1 cellular context compared by ENCODE assay signal in genomic region chr2:120348134-120349103, GRCh38.
TF ChIP-seq lines count a peak whose summit lies in the region.

No MANE protein-coding gene starts in this region.

TF ChIP-seq in HepG2, 621 proteins besides CTCF, POLR2A, EP300 and RAD21 (continued from another document and continues in another):
- no peak for TF ChIP-seq ZUFSP (CRISPR knock-in tag; IDR thresholded peaks at IDR 0.05; ENCODE audit: borderline replicate concordance)
- TF ChIP-seq PAWR (CRISPR knock-in tag; IDR thresholded peaks at IDR 0.05; ENCODE audit: borderline replicate concordance) = no peak
- TF ChIP-seq ZSCAN21 (CRISPR knock-in tag; IDR thresholded peaks at IDR 0.05; ENCODE audit: borderline replicate concordance) = no peak
- no peak for TF ChIP-seq ZBTB2 (CRISPR knock-in tag; IDR thresholded peaks at IDR 0.05; ENCODE audit: low read depth)
- TF ChIP-seq FOXA1 (IDR thresholded peaks at IDR 0.05) = no peak
- TF ChIP-seq FOXA1 (CRISPR knock-in tag; IDR thresholded peaks at IDR 0.05) = peak; percentile 93
- no peak for TF ChIP-seq ZMYM4 (CRISPR knock-in tag; IDR thresholded peaks at IDR 0.05)
- TF ChIP-seq ATF4 (CRISPR knock-in tag; IDR thresholded peaks at IDR 0.05) = no peak
- TF ChIP-seq FLYWCH1 (CRISPR knock-in tag; IDR thresholded peaks at IDR 0.05) = no peak
- no peak for TF ChIP-seq ZBTB39 (CRISPR knock-in tag; IDR thresholded peaks at IDR 0.05)
- TF ChIP-seq ZNF543 (CRISPR knock-in tag; IDR thresholded peaks at IDR 0.05) = no peak
- no peak for TF ChIP-seq JARID2 (CRISPR knock-in tag; IDR thresholded peaks at IDR 0.05; ENCODE audit: insufficient replicate concordance)
- TF ChIP-seq ZNF160 (CRISPR knock-in tag; IDR thresholded peaks at IDR 0.05) = no peak
- TF ChIP-seq PCBP1 (IDR thresholded peaks at IDR 0.05; ENCODE audit: borderline replicate concordance, low read depth, low read length) = no peak
- peak; percentile 82 for TF ChIP-seq BCL6 (CRISPR knock-in tag; IDR thresholded peaks at IDR 0.05)
- no peak for TF ChIP-seq ZNF501 (CRISPR knock-in tag; IDR thresholded peaks at IDR 0.05)
- TF ChIP-seq IRF2 (CRISPR knock-in tag; IDR thresholded peaks at IDR 0.05) = no peak
- peak; percentile 52 for TF ChIP-seq FOXP4 (CRISPR knock-in tag; IDR thresholded peaks at IDR 0.05)
- TF ChIP-seq ZNF574 (CRISPR knock-in tag; IDR thresholded peaks at IDR 0.05) = no peak
- TF ChIP-seq RCOR2 (CRISPR knock-in tag; IDR thresholded peaks at IDR 0.05) = no peak
- no peak for TF ChIP-seq ZNF530 (CRISPR knock-in tag; IDR thresholded peaks at IDR 0.05; ENCODE audit: low read depth)
- no peak for TF ChIP-seq PREB (CRISPR knock-in tag; IDR thresholded peaks at IDR 0.05)
- TF ChIP-seq MATR3 (CRISPR knock-in tag; IDR thresholded peaks at IDR 0.05) = no peak
- no peak for TF ChIP-seq SUZ12 (IDR thresholded peaks at IDR 0.05; ENCODE audit: low read depth, low read length)
- no peak for TF ChIP-seq KLF13 (CRISPR knock-in tag; IDR thresholded peaks at IDR 0.05)
- TF ChIP-seq ZNF232 (CRISPR knock-in tag; IDR thresholded peaks at IDR 0.05; ENCODE audit: borderline replicate concordance) = no peak
- no peak for TF ChIP-seq NR0B2 (CRISPR knock-in tag; IDR thresholded peaks at IDR 0.05)
- no peak for TF ChIP-seq FOXP1 (IDR thresholded peaks at IDR 0.05)
- TF ChIP-seq FOXP1 (CRISPR knock-in tag; IDR thresholded peaks at IDR 0.05) = peak; percentile 46
- no peak for TF ChIP-seq AKAP8 (CRISPR knock-in tag; IDR thresholded peaks at IDR 0.05)
- no peak for TF ChIP-seq ZNF446 (CRISPR knock-in tag; IDR thresholded peaks at IDR 0.05)
- TF ChIP-seq ZNF251 (CRISPR knock-in tag; IDR thresholded peaks at IDR 0.05) = no peak
- TF ChIP-seq CEBPG (CRISPR knock-in tag; IDR thresholded peaks at IDR 0.05) = peak; percentile 53
- TF ChIP-seq ZBTB7A (CRISPR knock-in tag; IDR thresholded peaks at IDR 0.05) = no peak
- TF ChIP-seq ZNF350 (CRISPR knock-in tag; IDR thresholded peaks at IDR 0.05; ENCODE audit: borderline replicate concordance, low read depth) = no peak
- TF ChIP-seq ARID5B (CRISPR knock-in tag; IDR thresholded peaks at IDR 0.05) = peak; percentile 39; the same call in 1 of the 2 replicates
- TF ChIP-seq FOXA3 (CRISPR knock-in tag; IDR thresholded peaks at IDR 0.05) = peak; percentile 85
- no peak for TF ChIP-seq HNF4A (CRISPR knock-in tag; IDR thresholded peaks at IDR 0.05)
- TF ChIP-seq DNMT3B (CRISPR knock-in tag; conservative IDR thresholded peaks at IDR 0.05) = no peak
- TF ChIP-seq FOXK2 (IDR thresholded peaks at IDR 0.05) = no peak
- no peak for TF ChIP-seq ZNF615 (CRISPR knock-in tag; IDR thresholded peaks at IDR 0.05; ENCODE audit: borderline replicate concordance)
- TF ChIP-seq E2F1 (CRISPR knock-in tag; IDR thresholded peaks at IDR 0.05) = no peak
- TF ChIP-seq ZBTB25 (CRISPR knock-in tag; IDR thresholded peaks at IDR 0.05) = no peak
- TF ChIP-seq ZBTB34 (CRISPR knock-in tag; IDR thresholded peaks at IDR 0.05) = no peak
- TF ChIP-seq ZNF296 (CRISPR knock-in tag; conservative IDR thresholded peaks at IDR 0.05) = no peak
